ENCODE assay signal across 8 cellular contexts in the genomic region with DNA sequence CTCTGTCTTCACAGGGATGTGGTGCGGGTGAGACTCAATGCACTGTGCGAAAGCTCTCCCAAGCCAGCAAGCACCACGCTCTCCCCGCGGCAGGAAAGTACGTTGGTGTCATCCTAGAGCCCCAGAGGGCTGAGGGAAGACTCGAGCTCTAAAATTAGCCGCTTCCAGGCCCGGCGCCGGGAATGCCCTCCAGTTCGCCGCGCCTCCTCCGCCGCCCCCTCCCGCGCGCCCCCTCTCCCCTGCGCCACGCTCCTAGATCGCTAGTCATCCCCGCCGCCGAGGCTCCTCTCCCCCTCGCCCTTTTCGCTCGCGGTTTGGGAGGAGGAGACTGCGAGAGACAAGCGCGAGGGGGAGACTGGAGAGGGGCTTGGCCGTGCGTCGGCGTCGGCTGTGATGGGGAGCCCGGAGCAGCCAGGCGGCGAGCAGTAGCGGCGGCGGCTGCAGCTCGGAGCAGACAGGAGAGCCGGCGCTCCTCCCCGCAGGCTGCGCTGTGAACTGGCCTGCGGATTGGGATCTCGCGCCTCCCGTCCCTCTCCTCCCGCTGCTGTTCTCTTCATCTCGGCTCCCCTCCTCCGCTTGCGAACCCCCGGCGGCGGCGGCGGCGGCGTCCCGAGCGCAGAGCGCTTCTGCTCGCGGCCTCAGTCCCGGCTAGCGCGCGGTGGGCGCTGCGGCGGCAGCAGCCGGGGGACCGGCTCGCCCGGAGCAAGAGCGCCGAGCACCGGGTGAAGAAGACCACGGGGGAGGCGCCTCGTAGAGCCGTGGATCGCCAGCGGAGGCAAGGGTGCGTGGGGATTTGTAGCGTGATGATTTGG. TPM values are rescaled to one million over a fixed set of nuclear protein-coding genes. Genes with fewer than 3 reads are reported as not detected.
DNase-seq lines count a peak whose midpoint lies in the region; ATAC-seq, FAIRE-seq and TF ChIP-seq lines count a peak whose summit lies in the region.

FAT3 (plus strand) TSS at position 425 of the 812 bp plus-strand sequence. CDS start 127,295 bp downstream, outside the sequence.

- POLR2A ChIA-PET in endothelial cell of umbilical vein (lab: Charles Lee) = no interaction called here

- intact Hi-C loops in endothelial cell of umbilical vein (cut with micrococcal nuclease) = loop anchor here (10.0 kb wide), 1 partner anchor 160 kb away; no protein-coding TSS in a partner anchor

- H3K4me3 ChIP-seq in endothelial cell of umbilical vein (replicated peaks in 1 of 3; ENCODE audit: insufficient read depth in 1 of 3, low read depth in 1 of 3, low read length in 3 of 3) = no peak within 1 kb of the TSS

- BruUV-seq in endothelial cell of umbilical vein (replicated peaks; lab: Mats Ljungman, UMichigan) = no TSS peak

- H3K9me3 ChIP-seq in endothelial cell of umbilical vein (replicated peaks; ENCODE audit: control insufficient read depth, insufficient read depth, low read length) = no peaks in the 10 kb centered on the region

- H3K27ac ChIP-seq in endothelial cell of umbilical vein (ENCODE audit: insufficient read depth, low read depth, low read length) = no peak within 1 kb of the TSS

- no peaks in the 10 kb centered on the region for H3K36me3 ChIP-seq in endothelial cell of umbilical vein (ENCODE audit: control insufficient read depth in 2 of 2, extremely low read depth in 1 of 2, insufficient read depth in 2 of 2, low read length in 2 of 2)

- H4K20me1 ChIP-seq in endothelial cell of umbilical vein (replicated peaks; ENCODE audit: control insufficient read depth, extremely low read depth, insufficient read depth, low read length) = no peaks in the 10 kb centered on the region

- no peaks in the 10 kb centered on the region for H3K4me1 ChIP-seq in endothelial cell of umbilical vein (ENCODE audit: control insufficient read depth, extremely low read depth, insufficient read depth, low read length)

- TF ChIP-seq POLR2A in endothelial cell of umbilical vein (IDR thresholded peaks at IDR 0.05; ENCODE audit: low read depth, low read length) = no peak

- no peak for FAIRE-seq in endothelial cell of umbilical vein (lab: Jason Lieb, UNC)

- H3K79me2 ChIP-seq in endothelial cell of umbilical vein (ENCODE audit: control insufficient read depth, insufficient read depth, low read length) = no peaks in the 10 kb centered on the region

- TF ChIP-seq CTCF in endothelial cell of umbilical vein (IDR thresholded peaks at IDR 0.05; ENCODE audit: extremely low read depth in 1 of 2, insufficient read depth in 1 of 2, low read depth in 1 of 2, low read length in 2 of 2) = no peak

- CTCF ChIA-PET in endothelial cell of umbilical vein (lab: Charles Lee) = no interaction called here

- no peak for ATAC-seq in GM21528 (IDR thresholded peaks at IDR 0.05; ENCODE audit: low FRiP score, unreplicated experiment)

- no peak within 1 kb of the TSS for H3K9ac ChIP-seq in endothelial cell of umbilical vein (replicated peaks; ENCODE audit: extremely low read depth, insufficient read depth, low read length)

- peak within 1 kb of the TSS; percentile 51 for H2AFZ ChIP-seq in endothelial cell of umbilical vein (ENCODE audit: low read depth, low read length)

- peak; percentile 67 for DNase-seq in DMS153 treated with DMSO at 0.1 percent for 48 hours (lab: John Stamatoyannopoulos, UW; ENCODE audit: unreplicated experiment)
- peak; percentile 31 for DNase-seq in NCI-H226
- DNase-seq in endothelial cell of umbilical vein (ENCODE audit: low read depth, low spot score) = peak; percentile 10
- DNase-seq in myocyte (ENCODE audit: low read depth) = peak; percentile 61
- DNase-seq in effector CD4-positive, alpha-beta T cell = no peak
- no peak for DNase-seq in epidermal melanocyte (ENCODE audit: insufficient read length, low spot score)
- DNase-seq in activated CD4-positive, CD25-positive, alpha-beta regulatory T cell (lab: John Stamatoyannopoulos, UW) = no peak

- H3K9me1 ChIP-seq in endothelial cell of umbilical vein (replicated peaks; ENCODE audit: control insufficient read depth, extremely low read depth, insufficient read depth, low read length) = no peaks in the 10 kb centered on the region

- H3K27me3 ChIP-seq in endothelial cell of umbilical vein (ENCODE audit: control insufficient read depth in 2 of 2, insufficient read depth in 2 of 2, low read length in 2 of 2) = peaks cover 30 to 55% of the 10 kb centered on the region in 2 experiments

- dilution Hi-C loops in endothelial cell of umbilical vein (cut with MboI; ENCODE audit: extremely low pct_ligation_motif_present, low sequenced_read_pairs) = no loop called here

- H3K4me2 ChIP-seq in endothelial cell of umbilical vein (ENCODE audit: insufficient read depth, low read length) = no peak within 1 kb of the TSS

TF ChIP-seq in endothelial cell of umbilical vein, 7 proteins besides CTCF, POLR2A, EP300 and RAD21:
- TF ChIP-seq MYC (IDR thresholded peaks at IDR 0.05; ENCODE audit: low read depth, low read length) = no peak
- TF ChIP-seq JUN (IDR thresholded peaks at IDR 0.05; ENCODE audit: borderline replicate concordance, insufficient read depth, insufficient read length, low read depth) = no peak
- TF ChIP-seq GATA2 (IDR thresholded peaks at IDR 0.05; ENCODE audit: insufficient read depth, insufficient read length, low read depth, low read length) = no peak
- TF ChIP-seq EZH2 (IDR thresholded peaks at IDR 0.05; ENCODE audit: borderline replicate concordance, low read depth, low read length, severe bottlenecking) = peak; percentile 67
- TF ChIP-seq MAX (IDR thresholded peaks at IDR 0.05; ENCODE audit: insufficient read depth, insufficient read length) = no peak

RNA-seq across cellular contexts. Expression of gene FAT3, which starts in this region (rescaled TPM):
- total RNA-seq in endothelial cell of umbilical vein (0.05 and 1.4 TPM in 2 replicates), myocyte (1.0 and 1.7 TPM in 2 replicates)
- 0.08 and 0.41 TPM in 2 replicates for polyA plus RNA-seq in endothelial cell of umbilical vein
- polyA plus RNA-seq in endothelial cell of umbilical vein (2011; cell fraction: cytosol; rRNA removed) = 0.18 TPM in 2 replicates
- 0.13 and 0.28 TPM in 2 replicates for polyA plus RNA-seq in endothelial cell of umbilical vein (2011; cell fraction: nucleus; rRNA removed)
- polyA plus RNA-seq in endothelial cell of umbilical vein (2012) = 0.70 and 2.6 TPM in 2 replicates
- polyA minus RNA-seq in endothelial cell of umbilical vein = 2.8 and 6.5 TPM in 2 replicates
- not detected for polyA minus RNA-seq in endothelial cell of umbilical vein (2011; cell fraction: cytosol; rRNA and poly(A)+ RNA removed)
- polyA minus RNA-seq in endothelial cell of umbilical vein (2011; cell fraction: nucleus; rRNA and poly(A)+ RNA removed) = 0.77 and 2.9 TPM in 2 replicates
- 0.21 TPM for polyA plus RNA-seq in myocyte (2012)

Comparison
In these comparisons a context has a peak if more than half of its experiments do, and no peak if none do; other contexts are left out.
1. DNase-seq: peak in DMS153 treated with DMSO at 0.1 percent for 48 hours (single experiment), NCI-H226 (single experiment), endothelial cell of umbilical vein (single experiment) and myocyte (single experiment); none in effector CD4-positive, alpha-beta T cell (single experiment), epidermal melanocyte (single experiment) and activated CD4-positive, CD25-positive, alpha-beta regulatory T cell (0 of 4).